In genomic region chr4:69102668-69103067, GRCh38 we compare ENCODE assay signal across 13 cellular contexts. TPM values are rescaled to one million over a fixed set of nuclear protein-coding genes. Genes with fewer than 3 reads are reported as not detected.
A peak's percentile ranks its signal among the peaks of the same experiment; 100 is the strongest.
DNase-seq lines count a peak whose midpoint lies in the region; ATAC-seq, FAIRE-seq and TF ChIP-seq lines count a peak whose summit lies in the region.
"Not testable (repeated sequence)": the region's sequence is repeated elsewhere in the genome, so short reads cannot be mapped to it uniquely, and the experiment has no call there.
"Had no signal": no experiment of that assay in that cellular context is flagged by ENCODE, and none has a peak within 500 bp of the region (broad histone marks: within the 10 kb centered on the region; RNA-seq: fewer than 3 reads in every experiment).

No MANE protein-coding gene starts in this region.

- H2AFZ ChIP-seq in HepG2 (ENCODE audit: low read length); neural progenitor cell (replicated peaks): not testable (repeated sequence)

- not testable (repeated sequence) for H3K4me1 Mint-ChIP-seq in Calu3 (ENCODE audit: low read depth, unreplicated experiment)
- peaks cover 11% of the 10 kb centered on the region for H3K4me1 Mint-ChIP-seq in neural progenitor cell

- H3K4me3 Mint-ChIP-seq in Calu3 (ENCODE audit: low read depth, unreplicated experiment); neural progenitor cell: not testable (repeated sequence)

- H3K36me3 Mint-ChIP-seq in Calu3 (ENCODE audit: insufficient read depth, unreplicated experiment), result peaks cover 16% of the 10 kb centered on the region
- H3K36me3 Mint-ChIP-seq in neural progenitor cell, result not testable (repeated sequence)

- not testable (repeated sequence) for TF ChIP-seq CTCF in Calu3 (IDR thresholded peaks at IDR 0.05; ENCODE audit: unreplicated experiment); body of pancreas (IDR thresholded peaks at IDR 0.05); fibroblast of pulmonary artery (IDR thresholded peaks at IDR 0.05; ENCODE audit: low read length, missing control alignments); HepG2 (CRISPR knock-in tag; IDR thresholded peaks at IDR 0.05); neural progenitor cell (IDR thresholded peaks at IDR 0.05); retinal pigment epithelial cell (conservative IDR thresholded peaks at IDR 0.05; ENCODE audit: low read depth, low read length)

- ATAC-seq in body of pancreas, result not testable (repeated sequence)
- peak; percentile 81 for ATAC-seq in HepG2

- H3K9ac ChIP-seq in HepG2 (ENCODE audit: insufficient read depth, low read depth, low read length); neural progenitor cell: not testable (repeated sequence)

- not testable (repeated sequence) for H3F3A ChIP-seq in neural progenitor cell (ENCODE audit: low read depth)

- H3K4me3 ChIP-seq in body of pancreas; fibroblast of pulmonary artery (replicated peaks; ENCODE audit: low read depth, low read length); HepG2 (replicated peaks in 1 of 3; ENCODE audit: insufficient read depth in 1 of 3, low read depth in 2 of 3, low read length in 3 of 3); neural progenitor cell; retinal pigment epithelial cell (ENCODE audit: low read length): not testable (repeated sequence)

- not testable (repeated sequence) for H4K20me1 ChIP-seq in HepG2 (ENCODE audit: insufficient read depth, low read length); neural progenitor cell (ENCODE audit: low read depth)

- 55 to 60% methylated on average over 2 of the region's 2 CpGs for WGBS in body of pancreas, 2 donors
- WGBS in HepG2 (ENCODE audit: low lambda C conversion rate), result 6% methylated on average over 2 of the region's 2 CpGs

- H3K27me3 ChIP-seq in body of pancreas; HepG2 (ENCODE audit: control insufficient read depth in 1 of 2, insufficient read depth in 2 of 2, low read length in 2 of 2); neural progenitor cell: not testable (repeated sequence)

- not testable (repeated sequence) for H3K4me1 ChIP-seq in body of pancreas, neural progenitor cell
- peaks cover 77% of the 10 kb centered on the region for H3K4me1 ChIP-seq in HepG2 (ENCODE audit: insufficient read depth, low read length)

- intact Hi-C loops in Calu3 (cut with micrococcal nuclease; ENCODE audit: unreplicated experiment); body of pancreas (cut with DNase I): not testable (repeated sequence)
- intact Hi-C loops in HepG2 (cut with micrococcal nuclease; ENCODE audit: unreplicated experiment), result loop anchor here (1.0 kb wide), 1 partner anchor 446 kb away; no protein-coding TSS in a partner anchor

- not testable (repeated sequence) for TF ChIP-seq POLR2A in body of pancreas (IDR thresholded peaks at IDR 0.05); HepG2 (IDR thresholded peaks at IDR 0.05; ENCODE audit: insufficient read depth in 1 of 2, low read depth in 2 of 2, low read length in 2 of 2)

- not testable (repeated sequence) for H3K27ac ChIP-seq in body of pancreas, neural progenitor cell
- H3K27ac ChIP-seq in HepG2 (ENCODE audit: extremely low read length, insufficient read depth, low read length), result peak overlapping the region; percentile 73

- TF ChIP-seq RAD21 in HepG2 (CRISPR knock-in tag; IDR thresholded peaks at IDR 0.05), result not testable (repeated sequence)

- H3K27ac Mint-ChIP-seq in Calu3 (ENCODE audit: unreplicated experiment), result peak overlapping the region; percentile 15
- not testable (repeated sequence) for H3K27ac Mint-ChIP-seq in neural progenitor cell

- not testable (repeated sequence) for BruUV-seq in Calu3 (replicated peaks; lab: Mats Ljungman, UMichigan); HepG2 (replicated peaks; lab: Mats Ljungman, UMichigan)

- not testable (repeated sequence) for H3K9me3 ChIP-seq in body of pancreas; HepG2 (ENCODE audit: low read length); neural progenitor cell (ENCODE audit: low read depth)

- not testable (repeated sequence) for H3K9me3 Mint-ChIP-seq in Calu3 (ENCODE audit: low read depth, unreplicated experiment); neural progenitor cell

- CTCF ChIA-PET in Calu3 (lab: Charles Lee); HepG2 (lab: Yijun Ruan, JAX; ENCODE audit: low intra/inter-chr PET ratio, low total read pairs): not testable (repeated sequence)

- FAIRE-seq in RCC 7860 (lab: Jason Lieb, UNC) (peak; percentile 35), HepG2 (lab: Jason Lieb, UNC) (peak; percentile 40)

- not testable (repeated sequence) for H3K27me3 Mint-ChIP-seq in Calu3 (ENCODE audit: unreplicated experiment); neural progenitor cell (ENCODE audit: insufficient read depth, low read depth)

- H3K4me2 ChIP-seq in HepG2 (ENCODE audit: low read depth, low read length), result peak overlapping the region; percentile 22; the same call in 1 of the 2 replicates
- H3K4me2 ChIP-seq in neural progenitor cell, result not testable (repeated sequence)

- TF ChIP-seq EP300 in HepG2 (IDR thresholded peaks at IDR 0.05; ENCODE audit: low read depth in 2 of 2, low read length in 2 of 2) (peak in 1 of 2 experiments; percentile 93; a peak in 2 of 4 replicates), HepG2 (CRISPR knock-in tag; IDR thresholded peaks at IDR 0.05; ENCODE audit: borderline replicate concordance) (peak; percentile 81)

- DNase-seq in Calu3; RCC 7860 (ENCODE audit: low spot score): not testable (repeated sequence)
- DNase-seq in body of pancreas, result peak; percentile 24 to 50 (median 28)
- DNase-seq in fibroblast of pulmonary artery (ENCODE audit: low read depth), result peak; percentile 11
- peak; percentile 89 for DNase-seq in HepG2 (ENCODE audit: low spot score)
- DNase-seq in neural progenitor cell (ENCODE audit: low spot score), result peak; percentile 2
- DNase-seq in retinal pigment epithelial cell (ENCODE audit: low read depth), result peak; percentile 73

- H3K36me3 ChIP-seq in body of pancreas (replicated peaks in 1 of 2; ENCODE audit: insufficient read depth in 1 of 2, low read depth in 2 of 2); HepG2 (replicated peaks in 1 of 2; ENCODE audit: control insufficient read depth in 1 of 2, insufficient read depth in 2 of 2, low read length in 2 of 2); neural progenitor cell: not testable (repeated sequence)

- H3K79me2 ChIP-seq in HepG2 (ENCODE audit: insufficient read depth, low read length); neural progenitor cell (ENCODE audit: low read depth): not testable (repeated sequence)

- in situ Hi-C loops in HepG2 (cut with HindIII; ENCODE audit: extremely low pct_ligation_motif_present, low pct_unique_long_range_greater_than_20kb), result not testable (repeated sequence)

- POLR2A ChIA-PET in HepG2 (lab: Yijun Ruan, JAX), result interaction anchor here (1.0 to 2.2 kb wide), 5 partner anchors 45 to 370 kb away, joined by 3 to 8 read pairs (median 4); partner anchors contain the start of gene UGT2A3

TF ChIP-seq in HepG2, 621 proteins besides CTCF, POLR2A, EP300 and RAD21 (continues in another document):
- TF ChIP-seq, protein P1, sequence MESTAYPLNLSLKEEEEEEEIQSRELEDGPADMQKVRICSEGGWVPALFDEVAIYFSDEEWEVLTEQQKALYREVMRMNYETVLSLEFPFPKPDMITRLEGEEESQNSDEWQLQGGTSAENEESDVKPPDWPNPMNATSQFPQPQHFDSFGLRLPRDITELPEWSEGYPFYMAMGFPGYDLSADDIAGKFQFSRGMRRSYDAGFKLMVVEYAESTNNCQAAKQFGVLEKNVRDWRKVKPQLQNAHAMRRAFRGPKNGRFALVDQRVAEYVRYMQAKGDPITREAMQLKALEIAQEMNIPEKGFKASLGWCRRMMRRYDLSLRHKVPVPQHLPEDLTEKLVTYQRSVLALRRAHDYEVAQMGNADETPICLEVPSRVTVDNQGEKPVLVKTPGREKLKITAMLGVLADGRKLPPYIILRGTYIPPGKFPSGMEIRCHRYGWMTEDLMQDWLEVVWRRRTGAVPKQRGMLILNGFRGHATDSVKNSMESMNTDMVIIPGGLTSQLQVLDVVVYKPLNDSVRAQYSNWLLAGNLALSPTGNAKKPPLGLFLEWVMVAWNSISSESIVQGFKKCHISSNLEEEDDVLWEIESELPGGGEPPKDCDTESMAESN (CRISPR knock-in tag; conservative IDR thresholded peaks at IDR 0.05), result 0 out of 2 replicates have a peak, but pooled peaks have one; percentile 20

RNA-seq across cellular contexts. Expression of gene UGT2B7, which starts 6.4 kb away (rescaled TPM):
- total RNA-seq in Calu3 (2022), result 16.6 and 25.5 TPM in 2 replicates
- total RNA-seq in body of pancreas, result 1 to 10 TPM in 1 of 2 donors, not detected in 1; 7.3 TPM
- 41.8 and 41.9 TPM in 2 replicates for total RNA-seq in HepG2 (2016; rRNA removed; fragmentation: Illumina TruSeq; extraction: Trizol)
- 11.2 and 12.0 TPM in 2 replicates for total RNA-seq in HepG2 (2016; cell fraction: cytosol; rRNA removed; fragmentation: Illumina TruSeq; extraction: Trizol; ENCODE audit: low read depth)
- 43.5 and 44.0 TPM in 2 replicates for total RNA-seq in HepG2 (2016; cell fraction: insoluble cytoplasmic fraction; rRNA removed; fragmentation: Illumina TruSeq; extraction: Trizol)
- 23.7 and 31.5 TPM in 2 replicates for total RNA-seq in HepG2 (2016; cell fraction: membrane; rRNA removed; fragmentation: Illumina TruSeq; extraction: Trizol)
- 44.0 and 49.9 TPM in 2 replicates for total RNA-seq in HepG2 (2016; cell fraction: nucleus; rRNA removed; fragmentation: Illumina TruSeq; extraction: Trizol)
- polyA plus RNA-seq in HepG2 (2011; rRNA removed), result 26.1 and 26.8 TPM in 2 replicates
- 12.1 and 22.2 TPM in 2 replicates for polyA plus RNA-seq in HepG2 (2011; cell fraction: cytosol; rRNA removed)
- polyA plus RNA-seq in HepG2 (2011; cell fraction: nucleus; rRNA removed), result 9.3 and 13.8 TPM in 2 replicates
- 31.1 and 33.4 TPM in 2 replicates for polyA plus RNA-seq in HepG2 (2012)
- 9.5 and 12.7 TPM in 2 replicates for polyA plus RNA-seq in HepG2 (2016; cell fraction: cytosol; fragmentation: Illumina TruSeq; extraction: Trizol; ENCODE audit: low read depth)
- polyA plus RNA-seq in HepG2 (2016; cell fraction: insoluble cytoplasmic fraction; fragmentation: Illumina TruSeq; extraction: Trizol; ENCODE audit: low read depth), result 38.6 and 45.7 TPM in 2 replicates
- polyA plus RNA-seq in HepG2 (2016; cell fraction: membrane; fragmentation: Illumina TruSeq; extraction: Trizol; ENCODE audit: low read depth), result 16.1 and 22.5 TPM in 2 replicates
- polyA plus RNA-seq in HepG2 (2016; cell fraction: nucleus; fragmentation: Illumina TruSeq; extraction: Trizol; ENCODE audit: insufficient read depth, low read depth), result 44.9 and 46.5 TPM in 2 replicates
- 9.5 TPM in 1 of 2 replicates, not detected in the other for polyA minus RNA-seq in HepG2 (2011; rRNA and poly(A)+ RNA removed; ENCODE audit: low replicate concordance)
- 15.3 and 15.7 TPM in 2 replicates for polyA minus RNA-seq in HepG2 (2011; cell fraction: cytosol; rRNA and poly(A)+ RNA removed)
- polyA minus RNA-seq in HepG2 (2011; cell fraction: nucleus; rRNA and poly(A)+ RNA removed), result 32.3 and 45.9 TPM in 2 replicates
- not detected in 2 replicates for total RNA-seq in neural progenitor cell (ENCODE audit: low replicate concordance)
- total RNA-seq: CD4-positive, alpha-beta T cell; Daoy; GM23248; H7; HT1080 had no signal
- polyA plus RNA-seq: BJ, GM23248 had no signal
